ENCODE assay signal across 28 cellular contexts in genomic region chr16:88284101-88284500, GRCh38.
"Had no signal": no experiment of that assay in that cellular context is flagged by ENCODE, and none has a peak within 500 bp of the region (broad histone marks: within the 10 kb centered on the region; RNA-seq: fewer than 3 reads in every experiment).

No MANE protein-coding gene starts in this region.

- H3K27me3 Mint-ChIP-seq: stimulated activated naive CD8-positive, alpha-beta T cell treated with anti-CD3 and anti-CD28 coated beads, Interleukin-15, Interleukin-2, amounts not matched to agents 100 ng/mL and 50 ng/mL, for 24 hours had no signal

- H3K4me1 Mint-ChIP-seq: naive thymus-derived CD8-positive, alpha-beta T cell; nephron progenitor cell; neural crest cell; stimulated activated effector memory CD8-positive, alpha-beta T cell treated with anti-CD3 and anti-CD28 coated beads, Interleukin-12 subunit alpha, Interleukin-12 subunit beta, amount 100 ng/mL, for 72 hours; stimulated activated naive B cell treated with anti-CD40 and anti-IgM and Interleukin-4, amounts not matched to agents 10 μg/mL and 1 μg/mL and 100 μg/mL, for 72 hours had no signal

- H3K9me3 Mint-ChIP-seq: stimulated activated effector memory CD8-positive, alpha-beta T cell treated with anti-CD3 and anti-CD28 coated beads, Interleukin-12 subunit alpha, Interleukin-12 subunit beta, amount 100 ng/mL, for 72 hours had no signal

- H3K36me3 ChIP-seq: neutrophil, pancreas, prostate gland, right lobe of liver, sigmoid colon, stomach, thoracic aorta, thyroid gland, tibial nerve, upper lobe of left lung, vagina had no signal

- ATAC-seq: naive thymus-derived CD8-positive, alpha-beta T cell; pancreas; stimulated activated effector memory CD8-positive, alpha-beta T cell treated with anti-CD3 and anti-CD28 coated beads, Interleukin-12 subunit alpha, Interleukin-12 subunit beta, amount 100 ng/mL, for 72 hours; stimulated activated naive B cell treated with anti-CD40 and anti-IgM and Interleukin-4, amounts not matched to agents 10 μg/mL and 1 μg/mL and 100 μg/mL, for 72 hours had no signal

- H3K36me3 Mint-ChIP-seq: naive thymus-derived CD8-positive, alpha-beta T cell; stimulated activated effector memory CD8-positive, alpha-beta T cell treated with anti-CD3 and anti-CD28 coated beads, Interleukin-12 subunit alpha, Interleukin-12 subunit beta, amount 100 ng/mL, for 72 hours had no signal

- H3K4me1 ChIP-seq: pancreas, prostate gland, right lobe of liver, thyroid gland, tibial nerve, upper lobe of left lung had no signal

- FAIRE-seq: pancreas, small intestine, urothelium cell line had no signal

- H3K27me3 ChIP-seq: neutrophil, pancreas, right lobe of liver, sigmoid colon, thyroid gland, tibial nerve, upper lobe of left lung, vagina had no signal

- H3K27ac ChIP-seq: neutrophil, pancreas, prostate gland, right lobe of liver, sigmoid colon, stomach, thoracic aorta, thyroid gland, tibial nerve, upper lobe of left lung, vagina had no signal

- H3K9me3 ChIP-seq: neutrophil, prostate gland, thoracic aorta, thyroid gland had no signal

- H3K4me3 ChIP-seq: pancreas, prostate gland, right lobe of liver, sigmoid colon, stomach, thoracic aorta, thyroid gland, tibial nerve, upper lobe of left lung, vagina had no signal

- H3K27ac Mint-ChIP-seq: nephron progenitor cell; stimulated activated effector memory CD8-positive, alpha-beta T cell treated with anti-CD3 and anti-CD28 coated beads, Interleukin-12 subunit alpha, Interleukin-12 subunit beta, amount 100 ng/mL, for 72 hours; stimulated activated naive B cell treated with anti-CD40 and anti-IgM and Interleukin-4, amounts not matched to agents 10 μg/mL and 1 μg/mL and 100 μg/mL, for 72 hours; stimulated activated naive CD8-positive, alpha-beta T cell treated with anti-CD3 and anti-CD28 coated beads, Interleukin-15, Interleukin-2, amounts not matched to agents 100 ng/mL and 50 ng/mL, for 24 hours had no signal

- DNase-seq: naive thymus-derived CD8-positive, alpha-beta T cell; nephron progenitor cell; nucleus accumbens; retina; right cardiac atrium; right lobe of liver; sigmoid colon; small intestine; stimulated activated CD4-positive, alpha-beta T cell treated with anti-CD3 and anti-CD28 coated beads, Interleukin-15, amount 100 ng/mL, for 24 hours; stimulated activated CD4-positive, alpha-beta T cell treated with anti-CD3 and anti-CD28 coated beads, Interleukin-2, amount 100 ng/mL, for 24 hours; stimulated activated CD4-positive, alpha-beta T cell treated with anti-CD3 and anti-CD28 coated beads, Interleukin-2, amount 100 ng/mL, for 48 hours; stimulated activated CD4-positive, alpha-beta T cell treated with anti-CD3 and anti-CD28 coated beads, Interleukin-4, amount 100 ng/mL, for 24 hours; stimulated activated naive B cell treated with anti-CD40 and anti-IgM and Interleukin-4, amounts not matched to agents 10 μg/mL and 1 μg/mL and 100 μg/mL, for 72 hours; stimulated activated naive CD4-positive, alpha-beta T cell treated with Interleukin-2 at 50 U/mL for 16 hours; stomach; thyroid gland; trophoblast cell; upper lobe of left lung had no signal

- H3K4me3 Mint-ChIP-seq: naive thymus-derived CD8-positive, alpha-beta T cell; nephron progenitor cell; neural crest cell; stimulated activated effector memory CD8-positive, alpha-beta T cell treated with anti-CD3 and anti-CD28 coated beads, Interleukin-12 subunit alpha, Interleukin-12 subunit beta, amount 100 ng/mL, for 72 hours; stimulated activated naive B cell treated with anti-CD40 and anti-IgM and Interleukin-4, amounts not matched to agents 10 μg/mL and 1 μg/mL and 100 μg/mL, for 72 hours; stimulated activated naive CD8-positive, alpha-beta T cell treated with anti-CD3 and anti-CD28 coated beads, Interleukin-15, Interleukin-2, amounts not matched to agents 100 ng/mL and 50 ng/mL, for 24 hours had no signal
